15 cellular contexts compared by ENCODE assay signal in the genomic region with DNA sequence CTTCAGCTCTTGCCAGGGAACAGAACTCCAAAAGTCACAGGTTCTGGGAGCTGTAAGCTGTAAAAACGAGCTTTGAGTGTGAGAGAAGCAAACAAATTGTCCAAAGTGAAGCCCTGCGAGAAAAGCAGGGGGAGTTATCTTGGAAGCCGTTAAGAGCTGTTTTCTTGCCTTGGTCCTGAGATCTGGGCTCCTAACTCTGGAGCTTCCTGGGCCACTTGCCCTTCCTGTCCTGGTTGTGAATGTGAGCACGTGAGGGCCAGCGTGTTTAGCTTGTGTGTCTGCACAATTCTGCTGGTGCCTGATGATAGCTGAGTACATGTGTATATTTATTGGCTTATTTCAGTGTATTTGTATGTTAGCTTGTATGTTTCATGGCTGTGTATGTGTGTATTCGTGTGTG. TPM values are rescaled to one million over a fixed set of nuclear protein-coding genes. Genes with fewer than 3 reads are reported as not detected.
DNase-seq lines count a peak whose midpoint lies in the region; TF ChIP-seq lines count a peak whose summit lies in the region.
"Had no signal": no experiment of that assay in that cellular context is flagged by ENCODE, and none has a peak within 500 bp of the region (broad histone marks: within the 10 kb centered on the region; RNA-seq: fewer than 3 reads in every experiment).

No MANE protein-coding gene starts in this region.

- no peaks in the 10 kb centered on the region for H3K9me3 Mint-ChIP-seq in neural crest cell
- H3K9me3 Mint-ChIP-seq: IgD-negative memory B cell had no signal

- H3K27ac Mint-ChIP-seq in neural crest cell (ENCODE audit: unreplicated experiment) = peak overlapping the region; percentile 10
- H3K27ac Mint-ChIP-seq: IgD-negative memory B cell had no signal

- TF ChIP-seq CTCF in ascending aorta (IDR thresholded peaks at IDR 0.05) (no peak), fibroblast of the aortic adventitia (IDR thresholded peaks at IDR 0.05; ENCODE audit: insufficient read depth, low read length) (no peak), neural crest cell (conservative IDR thresholded peaks at IDR 0.05) (no peak), transverse colon (IDR thresholded peaks at IDR 0.05) (no peak)

- no peaks in the 10 kb centered on the region for H3K36me3 Mint-ChIP-seq in neural crest cell (ENCODE audit: low read depth)

- H3K4me3 ChIP-seq in ascending aorta = no peak overlapping the region
- no peak overlapping the region for H3K4me3 ChIP-seq in fibroblast of the aortic adventitia (ENCODE audit: low read depth, low read length)
- H3K4me3 ChIP-seq in transverse colon = no peak overlapping the region
- H3K4me3 ChIP-seq: spleen had no signal

- H3K36me3 ChIP-seq in ascending aorta = no peaks in the 10 kb centered on the region
- H3K36me3 ChIP-seq in transverse colon = no peaks in the 10 kb centered on the region
- H3K36me3 ChIP-seq: spleen had no signal

- no peak for TF ChIP-seq POLR2A in transverse colon (IDR thresholded peaks at IDR 0.05)

- H3K9me3 ChIP-seq in ascending aorta (no peaks in the 10 kb centered on the region), transverse colon (no peaks in the 10 kb centered on the region)
- H3K9me3 ChIP-seq: spleen had no signal

- TF ChIP-seq EP300 in transverse colon (IDR thresholded peaks at IDR 0.05; ENCODE audit: low read depth) = no peak

- DNase-seq in ascending aorta (ENCODE audit: low spot score in 2 of 2) (no peak), fibroblast of the aortic adventitia (ENCODE audit: low read depth) (peak; percentile 23), neural crest cell (ENCODE audit: low read depth, low spot score) (no peak), transverse colon (no peak), NCI-H2171 treated with DMSO at 0.1 percent for 48 hours (lab: John Stamatoyannopoulos, UW) (no peak), NCI-H146 (lab: John Stamatoyannopoulos, UW) (no peak), NOMO-1 treated with dmso at 0.1 percent for 144 hours (lab: John Stamatoyannopoulos, UW; ENCODE audit: unreplicated experiment) (no peak)
- DNase-seq: activated CD4-positive, CD25-positive, alpha-beta regulatory T cell treated with anti-CD3 and anti-CD28 coated beads, Interleukin-2, amount 50 U/mL, for 72 hours; activated CD8-positive, alpha-beta memory T cell treated with anti-CD3 and anti-CD28 coated beads, Interleukin-2, amount 50 U/mL, for 48 hours; DMS153; effector memory CD4-positive, alpha-beta T cell; spleen; stimulated activated naive CD4-positive, alpha-beta T cell treated with Interleukin-2 at 50 U/mL for 16 hours had no signal

- no peak overlapping the region for H3K4me3 Mint-ChIP-seq in neural crest cell
- H3K4me3 Mint-ChIP-seq: IgD-negative memory B cell had no signal

- in situ Hi-C loops in transverse colon (cut with MboI; ENCODE audit: low pct_ligation_motif_present in 1 of 4, low pct_unique_long_range_greater_than_20kb in 1 of 4, low sequenced_read_pairs in 3 of 4) = loop anchor here in 1 of 4 donors (25.0 kb wide), 1 partner anchor 295 kb away; no protein-coding TSS in a partner anchor

- H3K27me3 Mint-ChIP-seq in neural crest cell (ENCODE audit: low read depth) = no peaks in the 10 kb centered on the region

- no peaks in the 10 kb centered on the region for H3K27me3 ChIP-seq in ascending aorta
- no peaks in the 10 kb centered on the region for H3K27me3 ChIP-seq in transverse colon

- H3K4me1 Mint-ChIP-seq in neural crest cell = peaks cover 26% of the 10 kb centered on the region

- peak overlapping the region; percentile 85 to 86 for H3K27ac ChIP-seq in ascending aorta
- peak overlapping the region; percentile 41 to 61 (median 51) for H3K27ac ChIP-seq in transverse colon
- H3K27ac ChIP-seq: parathyroid adenoma had no signal

- peaks cover 6 to 17% of the 10 kb centered on the region in 2 donors for H3K4me1 ChIP-seq in ascending aorta
- peaks cover 2 to 38% (median 26%) of the 10 kb centered on the region in 4 donors for H3K4me1 ChIP-seq in transverse colon
- H3K4me1 ChIP-seq: parathyroid adenoma had no signal

- WGBS in transverse colon (ENCODE audit: low coverage in 1 of 2), 2 donors = 43 to 90% methylated on average over 1 to 6 of the region's 6 CpGs

- intact Hi-C loops in ascending aorta (cut with DNase I) (loop anchor here (2.0 kb wide), 1 partner anchor 53 kb away; no protein-coding TSS in a partner anchor), transverse colon (cut with DNase I; ENCODE audit: low total_unique reads) (loop anchor here (5.0 kb wide), 1 partner anchor 145 kb away; no protein-coding TSS in a partner anchor)

RNA-seq across cellular contexts. Expression of a gene that starts 40.5 kb away (rescaled TPM):
- total RNA-seq in ascending aorta = 71.6 TPM
- 11.4 and 17.4 TPM in 2 replicates for total RNA-seq in fibroblast of the aortic adventitia (ENCODE audit: low replicate concordance)
- 46.4 and 48.3 TPM in 2 replicates for total RNA-seq in neural crest cell
- total RNA-seq in transverse colon = 100 to 1,000 TPM in 1 of 4 donors, 10 to 100 TPM in 3; 84.2 to 159 (median 90.7) TPM
